ENCODE assay signal across 17 cellular contexts in genomic region chr3:45807645-45808540, GRCh38. TPM values are rescaled to one million over a fixed set of nuclear protein-coding genes. Genes with fewer than 3 reads are reported as not detected.
DNase-seq lines count a peak whose midpoint lies in the region; ATAC-seq lines count a peak whose summit lies in the region.
"Had no signal": no experiment of that assay in that cellular context is flagged by ENCODE, and none has a peak within 500 bp of the region (broad histone marks: within the 10 kb centered on the region; RNA-seq: fewer than 3 reads in every experiment).

No MANE protein-coding gene starts in this region.

- ATAC-seq in HG02642 (IDR thresholded peaks at IDR 0.05; ENCODE audit: poor library complexity, unreplicated experiment) (no peak), GM19324 (IDR thresholded peaks at IDR 0.05; ENCODE audit: low FRiP score, unreplicated experiment) (no peak)
- ATAC-seq: activated CD8-positive, alpha-beta T cell treated with anti-CD3 and anti-CD28 coated beads for 36 hours; body of pancreas; left lobe of liver; stimulated activated naive CD8-positive, alpha-beta T cell treated with anti-CD3 and anti-CD28 coated beads, Interleukin-15, amount 100 ng/mL, for 72 hours had no signal

- DNase-seq in NCI-H128 (lab: John Stamatoyannopoulos, UW; ENCODE audit: unreplicated experiment) (peak; percentile 38), NCI-H2196 (lab: John Stamatoyannopoulos, UW; ENCODE audit: unreplicated experiment) (peak; percentile 5), renal cortical epithelial cell (ENCODE audit: low read depth) (peak; percentile 37), CD1c-positive myeloid dendritic cell (ENCODE audit: extremely low spot score) (no peak)
- no peak for DNase-seq in activated CD4-positive, alpha-beta T cell treated with anti-CD3 and anti-CD28 coated beads for 48 hours
- DNase-seq: activated CD8-positive, alpha-beta T cell treated with anti-CD3 and anti-CD28 coated beads for 36 hours; body of pancreas; GOT3; nephron progenitor cell; stimulated activated naive CD8-positive, alpha-beta T cell treated with anti-CD3 and anti-CD28 coated beads, Interleukin-15, amount 100 ng/mL, for 72 hours had no signal

- peak overlapping the region; percentile 84 for H3K27ac ChIP-seq in cingulate gyrus (ENCODE audit: low read depth, low read length)
- H3K27ac ChIP-seq: BLaER1 treated with 17β-estradiol and CSF1 and Interleukin-3, amounts not matched to agents 10 nM and 100 nM; body of pancreas; KMS-11; skin epidermis had no signal

RNA-seq across cellular contexts. Expression of gene SLC6A20, which starts 11.6 kb away (rescaled TPM):
- total RNA-seq in renal cortical epithelial cell = 0.50 and 3.5 TPM in 2 replicates
- total RNA-seq: activated CD8-positive, alpha-beta T cell treated with anti-CD3 and anti-CD28 coated beads for 36 hours had no signal

RNA-seq across cellular contexts. Expression of gene LZTFL1, which starts 34.0 kb away (rescaled TPM):
- total RNA-seq in renal cortical epithelial cell = 15.5 and 49.4 TPM in 2 replicates

Comparison
In these comparisons a context has a peak if more than half of its experiments do, and no peak if none do; other contexts are left out.
1. DNase-seq: peak in NCI-H128 (single experiment), NCI-H2196 (single experiment) and renal cortical epithelial cell (single experiment); none in activated CD4-positive, alpha-beta T cell treated with anti-CD3 and anti-CD28 coated beads for 48 hours (single experiment) and CD1c-positive myeloid dendritic cell (single experiment).